In the genomic region with DNA sequence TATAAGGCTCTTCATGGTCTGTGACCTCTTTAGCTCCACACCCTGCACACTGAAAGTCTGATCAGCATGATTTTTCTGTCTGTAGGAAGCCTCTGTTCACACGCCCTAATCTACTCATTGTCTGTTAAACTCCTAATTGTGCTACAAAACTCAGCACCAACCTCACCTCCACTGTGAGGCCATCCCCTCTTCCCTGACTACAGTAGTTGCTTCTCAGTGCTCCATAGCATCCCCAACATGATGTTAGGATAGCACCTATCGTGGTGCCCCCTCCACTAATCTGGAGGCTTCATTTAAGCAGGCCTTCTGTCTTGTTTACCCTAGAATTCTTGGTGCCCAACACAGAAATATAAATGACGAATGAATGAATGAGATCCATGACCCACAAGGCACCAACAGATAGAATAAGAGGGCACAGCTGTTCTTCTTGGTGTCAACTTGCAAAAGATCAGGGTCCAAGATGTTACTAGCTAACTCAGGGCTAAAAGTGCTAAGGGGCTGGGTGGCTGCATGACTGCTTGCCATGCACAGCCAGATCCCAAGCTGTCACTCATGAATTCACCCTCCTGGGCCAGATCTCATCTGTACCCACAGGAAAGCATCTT, we compare ENCODE assay signal across 1 cellular context.
TF ChIP-seq lines count a peak whose summit lies in the region.

No MANE protein-coding gene starts in this region.

TF ChIP-seq in GM12878, 131 proteins besides CTCF, POLR2A, EP300 and RAD21:
- TF ChIP-seq KAT2A (conservative IDR thresholded peaks at IDR 0.05; ENCODE audit: control insufficient read depth, low read depth, low read length) (no peak), SREBF2 (IDR thresholded peaks at IDR 0.05; ENCODE audit: low read length) (no peak), POLR2AphosphoS2 (IDR thresholded peaks at IDR 0.05; ENCODE audit: low read depth, low read length) (no peak), ZNF274 (IDR thresholded peaks at IDR 0.05; ENCODE audit: insufficient read depth, insufficient read length) (no peak), SMARCA5 (IDR thresholded peaks at IDR 0.05) (no peak), MYC (IDR thresholded peaks at IDR 0.05; ENCODE audit: insufficient read depth, insufficient read length, insufficient replicate concordance, low read length, severe bottlenecking) (no peak), JUNB (IDR thresholded peaks at IDR 0.05) (no peak), GATAD2B (conservative IDR thresholded peaks at IDR 0.05; ENCODE audit: low read depth) (no peak)
- TF ChIP-seq, protein P1, sequence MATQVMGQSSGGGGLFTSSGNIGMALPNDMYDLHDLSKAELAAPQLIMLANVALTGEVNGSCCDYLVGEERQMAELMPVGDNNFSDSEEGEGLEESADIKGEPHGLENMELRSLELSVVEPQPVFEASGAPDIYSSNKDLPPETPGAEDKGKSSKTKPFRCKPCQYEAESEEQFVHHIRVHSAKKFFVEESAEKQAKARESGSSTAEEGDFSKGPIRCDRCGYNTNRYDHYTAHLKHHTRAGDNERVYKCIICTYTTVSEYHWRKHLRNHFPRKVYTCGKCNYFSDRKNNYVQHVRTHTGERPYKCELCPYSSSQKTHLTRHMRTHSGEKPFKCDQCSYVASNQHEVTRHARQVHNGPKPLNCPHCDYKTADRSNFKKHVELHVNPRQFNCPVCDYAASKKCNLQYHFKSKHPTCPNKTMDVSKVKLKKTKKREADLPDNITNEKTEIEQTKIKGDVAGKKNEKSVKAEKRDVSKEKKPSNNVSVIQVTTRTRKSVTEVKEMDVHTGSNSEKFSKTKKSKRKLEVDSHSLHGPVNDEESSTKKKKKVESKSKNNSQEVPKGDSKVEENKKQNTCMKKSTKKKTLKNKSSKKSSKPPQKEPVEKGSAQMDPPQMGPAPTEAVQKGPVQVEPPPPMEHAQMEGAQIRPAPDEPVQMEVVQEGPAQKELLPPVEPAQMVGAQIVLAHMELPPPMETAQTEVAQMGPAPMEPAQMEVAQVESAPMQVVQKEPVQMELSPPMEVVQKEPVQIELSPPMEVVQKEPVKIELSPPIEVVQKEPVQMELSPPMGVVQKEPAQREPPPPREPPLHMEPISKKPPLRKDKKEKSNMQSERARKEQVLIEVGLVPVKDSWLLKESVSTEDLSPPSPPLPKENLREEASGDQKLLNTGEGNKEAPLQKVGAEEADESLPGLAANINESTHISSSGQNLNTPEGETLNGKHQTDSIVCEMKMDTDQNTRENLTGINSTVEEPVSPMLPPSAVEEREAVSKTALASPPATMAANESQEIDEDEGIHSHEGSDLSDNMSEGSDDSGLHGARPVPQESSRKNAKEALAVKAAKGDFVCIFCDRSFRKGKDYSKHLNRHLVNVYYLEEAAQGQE (IDR thresholded peaks at IDR 0.05; ENCODE audit: low read depth, low read length), result no peak
- TF ChIP-seq, protein P2, sequence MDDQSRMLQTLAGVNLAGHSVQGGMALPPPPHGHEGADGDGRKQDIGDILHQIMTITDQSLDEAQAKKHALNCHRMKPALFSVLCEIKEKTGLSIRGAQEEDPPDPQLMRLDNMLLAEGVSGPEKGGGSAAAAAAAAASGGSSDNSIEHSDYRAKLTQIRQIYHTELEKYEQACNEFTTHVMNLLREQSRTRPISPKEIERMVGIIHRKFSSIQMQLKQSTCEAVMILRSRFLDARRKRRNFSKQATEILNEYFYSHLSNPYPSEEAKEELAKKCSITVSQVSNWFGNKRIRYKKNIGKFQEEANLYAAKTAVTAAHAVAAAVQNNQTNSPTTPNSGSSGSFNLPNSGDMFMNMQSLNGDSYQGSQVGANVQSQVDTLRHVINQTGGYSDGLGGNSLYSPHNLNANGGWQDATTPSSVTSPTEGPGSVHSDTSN (IDR thresholded peaks at IDR 0.05; ENCODE audit: insufficient replicate concordance, low read depth, low read length), result no peak
